In genomic region chr3:127003175-127003555, GRCh38 we compare ENCODE assay signal across 34 cellular contexts. TPM values are rescaled to one million over a fixed set of nuclear protein-coding genes. Genes with fewer than 3 reads are reported as not detected.
DNase-seq lines count a peak whose midpoint lies in the region; ATAC-seq, FAIRE-seq and TF ChIP-seq lines count a peak whose summit lies in the region.
"Had no signal": no experiment of that assay in that cellular context is flagged by ENCODE, and none has a peak within 500 bp of the region (broad histone marks: within the 10 kb centered on the region; RNA-seq: fewer than 3 reads in every experiment).

No MANE protein-coding gene starts in this region.

- peak overlapping the region; percentile 44 for H3K27ac Mint-ChIP-seq in osteocyte (ENCODE audit: unreplicated experiment)
- H3K27ac Mint-ChIP-seq: activated CD4-positive, alpha-beta T cell treated with anti-CD3 and anti-CD28 coated beads, Interleukin-2, amount 10 ng/mL, durations not matched to agents 24 days and 14 days; activated naive CD8-positive, alpha-beta T cell treated with anti-CD3 and anti-CD28 coated beads, Interleukin-2, amount 10 ng/mL, durations not matched to agents 7 days and 5 days; nephron progenitor cell; stimulated activated naive CD8-positive, alpha-beta T cell treated with anti-CD3 and anti-CD28 coated beads, Interleukin-15, Interleukin-2, amounts not matched to agents 100 ng/mL and 50 ng/mL, for 24 hours had no signal

- H2AFZ ChIP-seq in IMR-90 (replicated peaks; ENCODE audit: low read length, poor library complexity) (no peak overlapping the region), H1 (ENCODE audit: low read length) (no peak overlapping the region)

- TF ChIP-seq RAD21 in IMR-90 (IDR thresholded peaks at IDR 0.05; ENCODE audit: low read length) = no peak
- TF ChIP-seq RAD21 in H1 (IDR thresholded peaks at IDR 0.05 in 1 of 2, conservative IDR thresholded peaks at IDR 0.05 in 1 of 2; ENCODE audit: low read depth in 2 of 2, low read length in 2 of 2) = no peak

- H3K27me3 Mint-ChIP-seq in osteocyte (ENCODE audit: unreplicated experiment) = no peaks in the 10 kb centered on the region
- H3K27me3 Mint-ChIP-seq: activated CD4-positive, alpha-beta T cell treated with anti-CD3 and anti-CD28 coated beads, Interleukin-2, amount 10 ng/mL, durations not matched to agents 24 days and 14 days; activated naive CD8-positive, alpha-beta T cell treated with anti-CD3 and anti-CD28 coated beads, Interleukin-2, amount 10 ng/mL, durations not matched to agents 7 days and 5 days; stimulated activated naive CD8-positive, alpha-beta T cell treated with anti-CD3 and anti-CD28 coated beads, Interleukin-15, Interleukin-2, amounts not matched to agents 100 ng/mL and 50 ng/mL, for 24 hours had no signal

- intact Hi-C loops in IMR-90 (cut with micrococcal nuclease) = loop anchor here (10.0 kb wide), 1 partner anchor 542 kb away; no protein-coding TSS in a partner anchor

- FAIRE-seq in H1 (lab: Jason Lieb, UNC) = no peak
- FAIRE-seq: HepG2, kidney, pancreas had no signal

- POLR2A ChIA-PET in IMR-90 (lab: Charles Lee; ENCODE audit: unreplicated experiment) = no interaction called here
- POLR2A ChIA-PET in H1 (lab: Charles Lee; ENCODE audit: partially characterized antibody) = interaction anchor here (1.1 kb wide), 1 partner anchor 76 kb away, joined by 4 read pairs; no protein-coding TSS in a partner anchor

- no peak overlapping the region for H3K4me3 Mint-ChIP-seq in osteocyte (ENCODE audit: unreplicated experiment)
- H3K4me3 Mint-ChIP-seq: activated CD4-positive, alpha-beta T cell treated with anti-CD3 and anti-CD28 coated beads, Interleukin-2, amount 10 ng/mL, durations not matched to agents 24 days and 14 days; activated naive CD8-positive, alpha-beta T cell treated with anti-CD3 and anti-CD28 coated beads, Interleukin-2, amount 10 ng/mL, durations not matched to agents 7 days and 5 days; endodermal cell; nephron progenitor cell; stimulated activated naive CD8-positive, alpha-beta T cell treated with anti-CD3 and anti-CD28 coated beads, Interleukin-15, Interleukin-2, amounts not matched to agents 100 ng/mL and 50 ng/mL, for 24 hours had no signal

- H3K4me1 ChIP-seq in IMR-90 (ENCODE audit: control insufficient read depth, insufficient read depth, low read length) (peaks cover 29% of the 10 kb centered on the region), H1 (replicated peaks in 1 of 4; ENCODE audit: control insufficient read depth in 3 of 4, insufficient read depth in 4 of 4, low read length in 3 of 4) (peaks cover 0 to 20% (median 14%) of the 10 kb centered on the region in 4 experiments; a peak in 6 of 7 replicates), upper lobe of left lung (peaks cover 30 to 43% (median 43%) of the 10 kb centered on the region in 4 donors)
- no peaks in the 10 kb centered on the region for H3K4me1 ChIP-seq in effector memory CD4-positive, alpha-beta T cell (ENCODE audit: control insufficient read depth, insufficient read depth, low read length, poor library complexity, severe bottlenecking)
- H3K4me1 ChIP-seq: pancreas had no signal

- H2BK20ac ChIP-seq in IMR-90 (ENCODE audit: low read depth, low read length) = peak overlapping the region; percentile 49; the same call in 1 of the 2 replicates
- H2BK20ac ChIP-seq in H1 (ENCODE audit: low read length) = no peak overlapping the region

- no peaks in the 10 kb centered on the region for H3K27me3 ChIP-seq in IMR-90 (ENCODE audit: control insufficient read depth, insufficient read depth, low read length)
- no peaks in the 10 kb centered on the region for H3K27me3 ChIP-seq in H1 (replicated peaks in 1 of 4; ENCODE audit: control insufficient read depth in 3 of 4, extremely low read depth in 1 of 4, insufficient read depth in 3 of 4, low read length in 3 of 4)
- H3K27me3 ChIP-seq in upper lobe of left lung = no peaks in the 10 kb centered on the region
- H3K27me3 ChIP-seq in effector memory CD4-positive, alpha-beta T cell (replicated peaks; ENCODE audit: control insufficient read depth, insufficient read depth, low read length, poor library complexity, severe bottlenecking) = no peaks in the 10 kb centered on the region
- H3K27me3 ChIP-seq: heart right ventricle, pancreas, Peyer's patch, transverse colon had no signal

- H2AK5ac ChIP-seq in IMR-90 (ENCODE audit: low read depth, low read length) (peak overlapping the region; percentile 98), H1 (ENCODE audit: low read depth, low read length) (no peak overlapping the region; the same call in 1 of the 2 replicates)

- peaks cover 34% of the 10 kb centered on the region for H3K4me1 Mint-ChIP-seq in osteocyte (ENCODE audit: unreplicated experiment)
- H3K4me1 Mint-ChIP-seq: activated CD4-positive, alpha-beta T cell treated with anti-CD3 and anti-CD28 coated beads, Interleukin-2, amount 10 ng/mL, durations not matched to agents 24 days and 14 days; activated naive CD8-positive, alpha-beta T cell treated with anti-CD3 and anti-CD28 coated beads, Interleukin-2, amount 10 ng/mL, durations not matched to agents 7 days and 5 days had no signal

- H3K9ac ChIP-seq in IMR-90 (ENCODE audit: low read depth, low read length) (no peak overlapping the region), H1 (replicated peaks in 1 of 4; ENCODE audit: extremely low read depth in 1 of 4, low read depth in 3 of 4, low read length in 3 of 4) (no peak overlapping the region)

- no peak overlapping the region for H3K18ac ChIP-seq in IMR-90 (ENCODE audit: low read depth, low read length)
- H3K18ac ChIP-seq in H1 (ENCODE audit: extremely low read depth, low read length) = no peak overlapping the region

- no peak overlapping the region for H2BK12ac ChIP-seq in H1 (ENCODE audit: low read depth, low read length)

- no peak overlapping the region for H3K56ac ChIP-seq in IMR-90 (ENCODE audit: extremely low read depth, insufficient read depth, low read length)
- H3K56ac ChIP-seq in H1 (replicated peaks; ENCODE audit: insufficient read length, low read depth, low read length) = no peak overlapping the region

- H3K79me2 ChIP-seq in H1 (ENCODE audit: control insufficient read depth in 1 of 2, insufficient read depth in 2 of 2, low read length in 2 of 2) = peaks cover 0 to 18% of the 10 kb centered on the region in 2 experiments; a peak in 2 of 4 replicates

- no peaks in the 10 kb centered on the region for H3K9me3 Mint-ChIP-seq in osteocyte (ENCODE audit: unreplicated experiment)
- H3K9me3 Mint-ChIP-seq: activated CD4-positive, alpha-beta T cell treated with anti-CD3 and anti-CD28 coated beads, Interleukin-2, amount 10 ng/mL, durations not matched to agents 24 days and 14 days; activated naive CD8-positive, alpha-beta T cell treated with anti-CD3 and anti-CD28 coated beads, Interleukin-2, amount 10 ng/mL, durations not matched to agents 7 days and 5 days; endodermal cell; nephron progenitor cell; stimulated activated naive CD8-positive, alpha-beta T cell treated with anti-CD3 and anti-CD28 coated beads, Interleukin-15, Interleukin-2, amounts not matched to agents 100 ng/mL and 50 ng/mL, for 24 hours had no signal

- H4K91ac ChIP-seq in IMR-90 (ENCODE audit: insufficient read depth, low read depth, low read length) = peak overlapping the region; percentile 51
- no peak overlapping the region for H4K91ac ChIP-seq in H1 (replicated peaks; ENCODE audit: insufficient read length, low read length)

- H3K79me1 ChIP-seq in IMR-90 (ENCODE audit: low read depth in 1 of 2, low read length in 2 of 2) = peaks cover 28 to 54% of the 10 kb centered on the region in 2 experiments
- peaks cover 14% of the 10 kb centered on the region for H3K79me1 ChIP-seq in H1 (ENCODE audit: low read depth, low read length)

- H4K5ac ChIP-seq in IMR-90 (ENCODE audit: low read depth, low read length) = no peak overlapping the region
- no peak overlapping the region for H4K5ac ChIP-seq in H1 (ENCODE audit: insufficient read length, low read depth, low read length)

- CTCF ChIA-PET in IMR-90 (lab: Yijun Ruan, JAX) = interaction anchor here (0.6 to 2.0 kb wide), 3 partner anchors 8 to 289 kb away, joined by 3 to 13 read pairs (median 3); no protein-coding TSS in a partner anchor
- CTCF ChIA-PET in H1 (lab: Charles Lee; ENCODE audit: partially characterized antibody) = interaction anchor here (0.7 to 2.3 kb wide), 15 partner anchors 14 to 394 kb away, joined by 3 to 7 read pairs (median 3); no protein-coding TSS in a partner anchor

- dilution Hi-C loops in IMR-90 (cut with HindIII; ENCODE audit: low sequenced_read_pairs, unreplicated experiment) = no loop called here

- H3K4ac ChIP-seq in IMR-90 (ENCODE audit: low read depth, low read length) (peak overlapping the region; percentile 81), H1 (replicated peaks; ENCODE audit: insufficient read length, low read depth, low read length) (no peak overlapping the region)

- H3K14ac ChIP-seq in IMR-90 (replicated peaks; ENCODE audit: low read depth, low read length) (no peak overlapping the region), H1 (ENCODE audit: insufficient read length) (no peak overlapping the region)

- no TSS peak for BruUV-seq in IMR-90 (replicated peaks; lab: Mats Ljungman, UMichigan)

- no peak overlapping the region for H3K4me2 ChIP-seq in IMR-90 (ENCODE audit: low read depth, low read length)
- H3K4me2 ChIP-seq in H1 (ENCODE audit: insufficient read depth in 1 of 2, low read depth in 2 of 2, low read length in 2 of 2) = no peak overlapping the region

- H3K27ac ChIP-seq in IMR-90 (ENCODE audit: insufficient read depth, low read length) (0 out of 2 replicates have a peak overlapping the region, but pooled peaks have one; percentile 19), H1 (ENCODE audit: low read depth, low read length) (no peak overlapping the region), upper lobe of left lung (peak overlapping the region; percentile 67 to 80 (median 76))
- H3K27ac ChIP-seq in effector memory CD4-positive, alpha-beta T cell (ENCODE audit: insufficient read depth, low read length, poor library complexity, severe bottlenecking) = no peak overlapping the region

- peaks cover 20% of the 10 kb centered on the region for H3K9me1 ChIP-seq in IMR-90 (ENCODE audit: insufficient read depth, low read length)

- H3K9me3 ChIP-seq in IMR-90 (ENCODE audit: control insufficient read depth, insufficient read depth, low read length) = no peaks in the 10 kb centered on the region
- H3K9me3 ChIP-seq in H1 (ENCODE audit: insufficient read depth in 2 of 2, low read depth in 1 of 2, low read length in 1 of 2) = no peaks in the 10 kb centered on the region
- no peaks in the 10 kb centered on the region for H3K9me3 ChIP-seq in upper lobe of left lung
- no peaks in the 10 kb centered on the region for H3K9me3 ChIP-seq in effector memory CD4-positive, alpha-beta T cell (ENCODE audit: control insufficient read depth, low read length)
- H3K9me3 ChIP-seq: heart right ventricle, pancreas, Peyer's patch, transverse colon had no signal

- no peak overlapping the region for H2BK15ac ChIP-seq in IMR-90 (ENCODE audit: low read depth, low read length)
- no peak overlapping the region for H2BK15ac ChIP-seq in H1 (ENCODE audit: low read length)

- no peak for TF ChIP-seq CTCF in IMR-90 (conservative IDR thresholded peaks at IDR 0.05; ENCODE audit: low read depth, low read length)
- TF ChIP-seq CTCF in H1 (IDR thresholded peaks at IDR 0.05; ENCODE audit: control extremely low read depth in 1 of 3, insufficient read depth in 1 of 3, low read depth in 1 of 3, low read length in 3 of 3) = no peak
- TF ChIP-seq CTCF in osteocyte (IDR thresholded peaks at IDR 0.05) = no peak
- no peak for TF ChIP-seq CTCF in upper lobe of left lung (IDR thresholded peaks at IDR 0.05)

- H4K20me1 ChIP-seq in IMR-90 (ENCODE audit: insufficient read depth, low read length) = peaks cover 4% of the 10 kb centered on the region; the same call in 1 of the 2 replicates
- H4K20me1 ChIP-seq in H1 (replicated peaks in 1 of 2; ENCODE audit: control insufficient read depth in 1 of 2, insufficient read depth in 2 of 2, low read length in 2 of 2) = peaks cover 7 to 26% of the 10 kb centered on the region in 2 experiments

- DNase-seq in IMR-90 (no peak), H1 (ENCODE audit: low read depth in 1 of 2, low spot score in 2 of 2) (no peak), osteocyte (ENCODE audit: extremely low spot score, unreplicated experiment) (no peak), upper lobe of left lung (peak in 1 of 2 donors; percentile 56), NCI-H774 (lab: John Stamatoyannopoulos, UW) (no peak), NCI-H1694 (lab: John Stamatoyannopoulos, UW) (no peak)
- DNase-seq in effector memory CD4-positive, alpha-beta T cell = no peak
- DNase-seq: activated CD4-positive, alpha-beta T cell treated with anti-CD3 and anti-CD28 coated beads, Interleukin-2, amount 10 ng/mL, durations not matched to agents 24 days and 14 days; activated CD8-positive, alpha-beta memory T cell treated with anti-CD3 and anti-CD28 coated beads for 24 hours; activated naive CD8-positive, alpha-beta T cell treated with anti-CD3 and anti-CD28 coated beads, Interleukin-2, amount 10 ng/mL, durations not matched to agents 7 days and 5 days; activated T-cell treated with anti-CD3 and anti-CD28 coated beads for 4 hours; cortex of kidney; DMS79 treated with DMSO at 0.1 percent for 48 hours; endodermal cell; foreskin melanocyte; GDM1; heart right ventricle; Kasumi-1; kidney; MV-4-11; NCI-H1436; NCI-H748 treated with DMSO at 0.1 percent for 48 hours; nephron progenitor cell; pancreas; Peyer's patch; stimulated activated CD4-positive, alpha-beta T cell treated with anti-CD3 and anti-CD28 coated beads, Interleukin-2, amount 100 ng/mL, for 24 hours; stimulated activated CD8-positive, alpha-beta memory T cell treated with anti-CD3 and anti-CD28 coated beads, Interleukin-4, amount 100 ng/mL, for 48 hours; transverse colon; WERI-Rb-1 had no signal

- H2BK5ac ChIP-seq in IMR-90 (ENCODE audit: low read depth, low read length, poor library complexity, severe bottlenecking) (peak overlapping the region; percentile 32), H1 (ENCODE audit: low read depth, low read length) (0 out of 2 replicates have a peak overlapping the region, but pooled peaks have one; percentile 52)

- WGBS in IMR-90 (ENCODE audit: extremely low coverage in 2 of 2, insufficient read length in 1 of 2), 2 experiments = 100% methylated on average over 1 of the region's 12 CpGs; no CpG with 5 or more reads in 1 of the 2 experiments
- WGBS in H1 (ENCODE audit: extremely low coverage in 1 of 2, insufficient coverage in 1 of 2, insufficient read length in 1 of 2, insufficient replicate concordance in 2 of 2, low coverage in 1 of 2, low lambda C conversion rate in 2 of 2, missing lambda C conversion rate in 1 of 2), 2 experiments = 98% methylated on average over 5 of the region's 12 CpGs; no CpG with 5 or more reads in 1 of the 2 experiments
- 92 to 98% methylated on average over 11 of the region's 12 CpGs for WGBS in upper lobe of left lung, 2 donors

- H3K4me3 ChIP-seq in IMR-90 (ENCODE audit: insufficient read depth, low read depth, low read length) (no peak overlapping the region), H1 (ENCODE audit: extremely low read depth in 1 of 4, insufficient read depth in 2 of 4, low read depth in 3 of 4, low read length in 4 of 4) (no peak overlapping the region), upper lobe of left lung (no peak overlapping the region)
- no peak overlapping the region for H3K4me3 ChIP-seq in effector memory CD4-positive, alpha-beta T cell (ENCODE audit: insufficient read depth, low read depth, low read length, poor library complexity, severe bottlenecking)
- H3K4me3 ChIP-seq: pancreas, Peyer's patch, transverse colon had no signal

- no peak overlapping the region for H3K23ac ChIP-seq in IMR-90 (ENCODE audit: low read depth, low read length)
- no peak overlapping the region for H3K23ac ChIP-seq in H1 (ENCODE audit: insufficient read length)

- H3K36me3 ChIP-seq in IMR-90 (ENCODE audit: control insufficient read depth, insufficient read depth, low read length) (peaks cover 23% of the 10 kb centered on the region), H1 (ENCODE audit: control insufficient read depth in 2 of 4, insufficient read depth in 4 of 4, low read length in 3 of 4) (peaks cover 0 to 3% (median under 1%) of the 10 kb centered on the region in 4 experiments; a peak in 3 of 8 replicates), upper lobe of left lung (peaks cover 0 to 4% (median 2%) of the 10 kb centered on the region in 4 donors)
- H3K36me3 ChIP-seq in effector memory CD4-positive, alpha-beta T cell (ENCODE audit: control insufficient read depth, insufficient read depth, low read length) = no peaks in the 10 kb centered on the region
- H3K36me3 ChIP-seq: pancreas, Peyer's patch, transverse colon had no signal

- in situ Hi-C loops in IMR-90 (cut with MboI; ENCODE audit: low sequenced_read_pairs) = no loop called here

- H2AK9ac ChIP-seq in IMR-90 (replicated peaks; ENCODE audit: low read depth, low read length, poor library complexity) = peak overlapping the region; percentile 90

- TF ChIP-seq POLR2A in IMR-90 (IDR thresholded peaks at IDR 0.05; ENCODE audit: low read depth, low read length) (no peak), H1 (IDR thresholded peaks at IDR 0.05; ENCODE audit: control extremely low read depth in 1 of 2, low read depth in 2 of 2, low read length in 2 of 2) (no peak), upper lobe of left lung (IDR thresholded peaks at IDR 0.05) (no peak)

- H2BK120ac ChIP-seq in IMR-90 (ENCODE audit: low read depth, low read length) = 0 out of 2 replicates have a peak overlapping the region, but pooled peaks have one; percentile 44
- H2BK120ac ChIP-seq in H1 (replicated peaks; ENCODE audit: low read depth, low read length) = no peak overlapping the region

- H3K23me2 ChIP-seq in H1 (ENCODE audit: low read depth, low read length) = no peaks in the 10 kb centered on the region

- H4K8ac ChIP-seq in IMR-90 (ENCODE audit: low read depth in 2 of 2, low read length in 2 of 2) (peak overlapping the region in 1 of 2 experiments; percentile 100; a peak in 1 of 4 replicates), H1 (ENCODE audit: extremely low read depth, insufficient read depth, low read length) (no peak overlapping the region)

- peaks cover 6% of the 10 kb centered on the region for H3K36me3 Mint-ChIP-seq in osteocyte (ENCODE audit: unreplicated experiment)
- H3K36me3 Mint-ChIP-seq: activated naive CD8-positive, alpha-beta T cell treated with anti-CD3 and anti-CD28 coated beads, Interleukin-2, amount 10 ng/mL, durations not matched to agents 7 days and 5 days had no signal

- ATAC-seq in IMR-90 (ENCODE audit: low read depth) = no peak
- ATAC-seq in upper lobe of left lung (ENCODE audit: low FRiP score in 2 of 2) = no peak
- no peak for ATAC-seq in HG03135 (IDR thresholded peaks at IDR 0.05; ENCODE audit: unreplicated experiment)
- ATAC-seq: esophagus mucosa, HCT116, HepG2 had no signal

- no peak for TF ChIP-seq EP300 in H1 (IDR thresholded peaks at IDR 0.05; ENCODE audit: borderline replicate concordance in 1 of 2, low read depth in 2 of 2, low read length in 2 of 2)
- no peak for TF ChIP-seq EP300 in upper lobe of left lung (IDR thresholded peaks at IDR 0.05)

RNA-seq across cellular contexts. Expression of gene PLXNA1, which starts 20.2 kb away (rescaled TPM):
- total RNA-seq in IMR-90 (2012; rRNA removed) (13.6 and 14.4 TPM in 2 replicates), osteocyte (60.5 and 65.5 TPM in 2 replicates), upper lobe of left lung (10 to 100 TPM; 48.0 to 94.3 (median 73.7) TPM)
- polyA plus RNA-seq in IMR-90 (2012; rRNA removed) (49.4 and 61.7 TPM in 2 replicates), H1 (2011; rRNA removed) (54.9 and 81.4 TPM in 2 replicates)
- 25.5 and 52.4 TPM in 2 replicates for polyA plus RNA-seq in IMR-90 (2012; cell fraction: cytosol; rRNA removed)
- 88.7 and 218 TPM in 2 replicates for polyA plus RNA-seq in IMR-90 (2012; cell fraction: nucleus; rRNA removed; ENCODE audit: low replicate concordance)
- 47.5 and 50.8 TPM in 2 replicates for total RNA-seq in H1 (2021; fragmentation: NEBNext Ultra II Directional; extraction: Animal tissue kit (Norgen Biotek cat#: 25700))
- polyA plus RNA-seq in H1 (2011; cell fraction: cytosol; rRNA removed) = 51.2 TPM
- polyA plus RNA-seq in H1 (2011; cell fraction: nucleus; rRNA removed) = 191 TPM
- polyA plus RNA-seq in H1 (2012, experiment 1 of 2) = 36.1 to 53.1 TPM (median 42.4 TPM) in 4 replicates
- 26.1 TPM for polyA plus RNA-seq in H1 (2012, experiment 2 of 2)
- polyA plus RNA-seq in H1 (2013, experiment 1 of 2) = 40.4 TPM
- 38.5 TPM for polyA plus RNA-seq in H1 (2013, experiment 2 of 2)
- polyA minus RNA-seq in H1 (2011; rRNA and poly(A)+ RNA removed) = 104 and 131 TPM in 2 replicates
- 53.8 TPM for polyA minus RNA-seq in H1 (2011; cell fraction: cytosol; rRNA and poly(A)+ RNA removed)
- 70.5 TPM for polyA minus RNA-seq in H1 (2011; cell fraction: nucleus; rRNA and poly(A)+ RNA removed)

Comparison
In these comparisons a context has a peak if more than half of its experiments do, and no peak if none do; other contexts are left out.
1. H3K27ac ChIP-seq: peak in IMR-90 (single experiment) and upper lobe of left lung (4 of 4); none in H1 (single experiment) and effector memory CD4-positive, alpha-beta T cell (single experiment).